2 cellular contexts compared by ENCODE assay signal in genomic region chr5:58156977-58157701, GRCh38.
TF ChIP-seq lines count a peak whose summit lies in the region.

No MANE protein-coding gene starts in this region.

TF ChIP-seq in IMR-90, 13 proteins besides CTCF, POLR2A, EP300 and RAD21 (continued from another document):
- TF ChIP-seq CEBPB (IDR thresholded peaks at IDR 0.05; ENCODE audit: low read depth, low read length) = no peak
TF ChIP-seq in IMR-90: peak in this region for 0.

TF ChIP-seq in H1, 55 proteins besides CTCF, POLR2A, EP300 and RAD21 (continued from another document):
- TF ChIP-seq ATF3 (IDR thresholded peaks at IDR 0.05; ENCODE audit: insufficient read depth, low read depth, low read length) = no peak
- no peak for TF ChIP-seq USF2 (IDR thresholded peaks at IDR 0.05; ENCODE audit: low read length)
- TF ChIP-seq SIX5 (IDR thresholded peaks at IDR 0.05; ENCODE audit: low read depth, low read length) = no peak
- TF ChIP-seq KDM1A (IDR thresholded peaks at IDR 0.05; ENCODE audit: borderline replicate concordance, low read length) = no peak
- no peak for TF ChIP-seq JUN (IDR thresholded peaks at IDR 0.05; ENCODE audit: low read depth, low read length)
- no peak for TF ChIP-seq RBBP5 (IDR thresholded peaks at IDR 0.05; ENCODE audit: borderline replicate concordance, low read depth, low read length)
- no peak for TF ChIP-seq RFX5 (IDR thresholded peaks at IDR 0.05; ENCODE audit: borderline replicate concordance, low read depth, low read length)
- no peak for TF ChIP-seq CTBP2 (IDR thresholded peaks at IDR 0.05; ENCODE audit: borderline replicate concordance, insufficient read depth, insufficient read length, low read length)
